16 cellular contexts compared by ENCODE assay signal in the genomic region with DNA sequence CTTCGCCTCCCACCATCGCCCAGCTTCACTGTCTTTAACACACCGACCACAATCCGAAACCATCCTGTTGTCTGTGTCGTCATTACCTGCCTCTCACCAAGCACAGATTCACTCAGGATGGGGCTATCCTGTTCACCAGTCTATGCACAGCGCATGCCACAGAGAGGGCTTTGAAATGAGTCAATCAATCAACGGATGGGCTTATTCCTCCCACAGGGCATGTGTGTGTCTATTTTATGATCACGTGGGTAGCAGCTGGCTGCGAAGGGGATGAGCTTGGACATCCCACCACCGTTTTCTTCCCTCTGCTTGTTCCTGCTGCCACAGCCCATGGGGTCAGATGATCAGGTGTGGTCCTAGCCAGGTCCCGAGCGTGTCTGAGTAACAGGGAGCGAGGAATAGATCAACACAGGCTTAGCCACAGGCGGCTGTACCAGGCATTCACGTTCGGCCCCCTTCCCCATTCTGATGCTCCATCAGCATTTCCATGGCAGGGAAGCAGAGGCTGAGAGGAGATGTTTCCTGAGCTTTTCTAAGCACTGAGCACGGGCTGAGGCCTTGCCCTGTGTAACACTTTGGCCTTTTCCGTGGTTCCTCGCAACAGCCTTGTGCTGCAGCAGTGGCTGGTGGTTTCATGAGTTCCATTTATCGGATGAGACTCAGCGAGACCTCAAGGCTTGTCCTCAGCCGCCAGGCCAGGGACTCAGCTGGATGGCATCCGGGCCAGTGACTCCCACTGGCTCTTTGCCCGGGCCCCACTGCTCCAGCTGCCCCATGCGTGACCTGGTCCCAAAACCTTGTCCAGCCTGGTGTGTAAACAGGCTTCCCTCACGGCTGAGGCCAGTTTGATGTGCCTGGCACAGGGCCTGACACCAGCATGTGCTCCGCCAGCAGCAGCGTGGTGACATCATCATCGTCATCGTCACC. TPM values are rescaled to one million over a fixed set of nuclear protein-coding genes. Genes with fewer than 3 reads are reported as not detected.
DNase-seq lines count a peak whose midpoint lies in the region; ATAC-seq, FAIRE-seq and TF ChIP-seq lines count a peak whose summit lies in the region.
"Had no signal": no experiment of that assay in that cellular context is flagged by ENCODE, and none has a peak within 500 bp of the region (broad histone marks: within the 10 kb centered on the region; RNA-seq: fewer than 3 reads in every experiment).

No MANE protein-coding gene starts in this region.

- no peak overlapping the region for H2AFZ ChIP-seq in mammary epithelial cell (ENCODE audit: low read depth, low read length)

- in situ Hi-C loops in mammary epithelial cell (cut with MboI; ENCODE audit: low sequenced_read_pairs in 2 of 2): no loop called here

- H3K4me3 Mint-ChIP-seq in MCF 10A (ENCODE audit: unreplicated experiment): no peak overlapping the region
- H3K4me3 Mint-ChIP-seq: activated naive CD4-positive, alpha-beta T cell treated with anti-CD3 and anti-CD28 coated beads for 36 hours; dendritic cell treated with granulocyte-macrophage colony-stimulating factor and Interleukin-4, amounts not matched to agents 40 ng/mL and 50 ng/mL, for 4 days; memory B cell; T-helper 2 cell treated with Interferon-gamma antibody and Interleukin-4, amounts not matched to agents 5 μg/mL and 100 μg/mL, for 36 hours had no signal

- H3K27ac Mint-ChIP-seq in MCF 10A (ENCODE audit: low read depth, unreplicated experiment): no peak overlapping the region
- H3K27ac Mint-ChIP-seq: activated naive CD4-positive, alpha-beta T cell treated with anti-CD3 and anti-CD28 coated beads for 36 hours; dendritic cell treated with granulocyte-macrophage colony-stimulating factor and Interleukin-4, amounts not matched to agents 40 ng/mL and 50 ng/mL, for 4 days; memory B cell; T-helper 2 cell treated with Interferon-gamma antibody and Interleukin-4, amounts not matched to agents 5 μg/mL and 100 μg/mL, for 36 hours had no signal

- H3K36me3 ChIP-seq in mammary epithelial cell (ENCODE audit: insufficient read depth, low read length) (no peaks in the 10 kb centered on the region), SJSA1 (no peaks in the 10 kb centered on the region), kidney (ENCODE audit: control insufficient read depth in 1 of 2, insufficient read depth in 2 of 2, low read length in 2 of 2) (no peaks in the 10 kb centered on the region)
- H3K36me3 ChIP-seq: right atrium auricular region had no signal

- no TSS peak for BruUV-seq in MCF 10A (replicated peaks; lab: Mats Ljungman, UMichigan)
- BruUV-seq in mammary epithelial cell (replicated peaks; lab: Mats Ljungman, UMichigan): no TSS peak

- ATAC-seq in HG03097 (IDR thresholded peaks at IDR 0.05; ENCODE audit: low FRiP score, unreplicated experiment): no peak
- no peak for ATAC-seq in GM21423 (IDR thresholded peaks at IDR 0.05; ENCODE audit: unreplicated experiment)

- no peak overlapping the region for H3K9ac ChIP-seq in mammary epithelial cell (ENCODE audit: insufficient read depth, low read length)
- H3K9ac ChIP-seq in kidney (ENCODE audit: low read length in 2 of 2): no peak overlapping the region

- CTCF ChIA-PET in MCF 10A (lab: Yijun Ruan, JAX) (interaction anchor here (0.6 kb wide), 1 partner anchor 137 kb away, joined by 3 read pairs; no protein-coding TSS in a partner anchor), mammary epithelial cell (lab: Charles Lee; ENCODE audit: low non-redundant PET) (no interaction called here)

- no peaks in the 10 kb centered on the region for H3K9me3 Mint-ChIP-seq in MCF 10A (ENCODE audit: unreplicated experiment)
- H3K9me3 Mint-ChIP-seq: activated naive CD4-positive, alpha-beta T cell treated with anti-CD3 and anti-CD28 coated beads for 36 hours; dendritic cell treated with granulocyte-macrophage colony-stimulating factor and Interleukin-4, amounts not matched to agents 40 ng/mL and 50 ng/mL, for 4 days; memory B cell; T-helper 2 cell treated with Interferon-gamma antibody and Interleukin-4, amounts not matched to agents 5 μg/mL and 100 μg/mL, for 36 hours had no signal

- H3K4me1 ChIP-seq in mammary epithelial cell (ENCODE audit: insufficient read depth, low read length) (no peaks in the 10 kb centered on the region), SJSA1 (replicated peaks) (peaks cover 32% of the 10 kb centered on the region), kidney (ENCODE audit: control insufficient read depth in 1 of 2, insufficient read depth in 1 of 2, low read depth in 1 of 2, low read length in 2 of 2) (no peaks in the 10 kb centered on the region)
- H3K4me1 ChIP-seq: right atrium auricular region had no signal

- H3K36me3 Mint-ChIP-seq in MCF 10A (ENCODE audit: insufficient read depth, unreplicated experiment): no peaks in the 10 kb centered on the region
- H3K36me3 Mint-ChIP-seq: memory B cell had no signal

- no peaks in the 10 kb centered on the region for H3K79me2 ChIP-seq in mammary epithelial cell (ENCODE audit: insufficient read depth, low read length)

- 93% methylated on average over 28 of the region's 30 CpGs for WGBS in mammary epithelial cell (ENCODE audit: low coverage, missing lambda C conversion rate)

- no peak overlapping the region for H3K27ac ChIP-seq in mammary epithelial cell (ENCODE audit: insufficient read depth, low read depth, low read length)
- H3K27ac ChIP-seq in SJSA1: peak overlapping the region; percentile 24
- H3K27ac ChIP-seq in kidney (ENCODE audit: low read depth in 2 of 2, low read length in 2 of 2): no peak overlapping the region
- H3K27ac ChIP-seq: right atrium auricular region had no signal

- H4K20me1 ChIP-seq in mammary epithelial cell (ENCODE audit: insufficient read depth, low read length): no peaks in the 10 kb centered on the region

- H3K4me1 Mint-ChIP-seq in MCF 10A (ENCODE audit: insufficient read depth, unreplicated experiment): no peaks in the 10 kb centered on the region
- H3K4me1 Mint-ChIP-seq: memory B cell had no signal

- intact Hi-C loops in MCF 10A (cut with micrococcal nuclease) (no loop called here), mammary epithelial cell (cut with micrococcal nuclease) (no loop called here), kidney (cut with DNase I) (no loop called here)

- H3K4me3 ChIP-seq in mammary epithelial cell (replicated peaks in 1 of 3; ENCODE audit: insufficient read depth in 1 of 3, low read depth in 2 of 3, low read length in 3 of 3) (no peak overlapping the region), SJSA1 (no peak overlapping the region), kidney (ENCODE audit: low read length in 2 of 2) (no peak overlapping the region)
- H3K4me3 ChIP-seq: right atrium auricular region had no signal

- FAIRE-seq in kidney (lab: Jason Lieb, UNC) (no peak), urothelium cell line (lab: Jason Lieb, UNC) (peak; percentile 97)

- no peaks in the 10 kb centered on the region for H3K9me3 ChIP-seq in mammary epithelial cell (replicated peaks; ENCODE audit: insufficient read depth, low read length)
- no peaks in the 10 kb centered on the region for H3K9me3 ChIP-seq in SJSA1 (replicated peaks)
- H3K9me3 ChIP-seq in kidney (ENCODE audit: control insufficient read depth in 1 of 2, low read length in 2 of 2): no peaks in the 10 kb centered on the region
- H3K9me3 ChIP-seq: right atrium auricular region had no signal

- no peaks in the 10 kb centered on the region for H3K27me3 ChIP-seq in mammary epithelial cell (ENCODE audit: insufficient read depth, low read length)
- H3K27me3 ChIP-seq in SJSA1 (replicated peaks): no peaks in the 10 kb centered on the region
- H3K27me3 ChIP-seq: right atrium auricular region had no signal

- dilution Hi-C loops in mammary epithelial cell (cut with HindIII; ENCODE audit: low sequenced_read_pairs): loop anchor here (5.0 to 10.0 kb wide), 2 partner anchors 63 to 115 kb away; no protein-coding TSS in a partner anchor

- no peaks in the 10 kb centered on the region for H3K27me3 Mint-ChIP-seq in MCF 10A (ENCODE audit: insufficient read depth, unreplicated experiment)

- TF ChIP-seq CTCF in MCF 10A (IDR thresholded peaks at IDR 0.05; ENCODE audit: unreplicated experiment): no peak
- TF ChIP-seq CTCF in mammary epithelial cell (conservative IDR thresholded peaks at IDR 0.05 in 1 of 2, IDR thresholded peaks at IDR 0.05 in 1 of 2; ENCODE audit: extremely low read depth in 1 of 2, insufficient read depth in 1 of 2, low read depth in 1 of 2, low read length in 2 of 2): no peak
- TF ChIP-seq CTCF in kidney (IDR thresholded peaks at IDR 0.05; ENCODE audit: borderline replicate concordance, extremely low read depth, insufficient read depth): no peak

- DNase-seq in MCF 10A (ENCODE audit: unreplicated experiment) (peak; percentile 27), mammary epithelial cell (no peak), SJSA1 (ENCODE audit: low read depth in 1 of 2, low spot score in 2 of 2) (peak; percentile 75 to 95), kidney (peak; percentile 66), urothelium cell line (ENCODE audit: low spot score) (peak; percentile 64), medulla oblongata (ENCODE audit: extremely low spot score) (no peak)
- DNase-seq: ACHN; activated naive CD4-positive, alpha-beta T cell treated with anti-CD3 and anti-CD28 coated beads for 36 hours; DND-41; NCI-H187 treated with DMSO at 0.1 percent for 48 hours had no signal

- POLR2A ChIA-PET in MCF 10A (lab: Yijun Ruan, JAX): no interaction called here

- no peak overlapping the region for H3K4me2 ChIP-seq in mammary epithelial cell (ENCODE audit: insufficient read depth, low read depth, low read length)

RNA-seq across cellular contexts. Expression of gene FGF3, which starts 48.1 kb away (rescaled TPM):
- total RNA-seq in MCF 10A (2022): not detected in 2 replicates
- total RNA-seq in mammary epithelial cell: not detected
- not detected for polyA plus RNA-seq in mammary epithelial cell
- polyA minus RNA-seq in mammary epithelial cell: not detected
- not detected in 2 replicates for total RNA-seq in SJSA1 (2014; rRNA removed; shearing (Covaris generic))
- total RNA-seq in kidney: not detected
- polyA plus RNA-seq in kidney (ENCODE audit: insufficient read depth, low read depth, low replicate concordance): not detected
- total RNA-seq: activated naive CD4-positive, alpha-beta T cell treated with anti-CD3 and anti-CD28 coated beads for 36 hours; right atrium auricular region had no signal

Comparison
In these comparisons a context has a peak if more than half of its experiments do, and no peak if none do; other contexts are left out.
1. DNase-seq: peak in MCF 10A (single experiment), SJSA1 (2 of 2), kidney (single experiment) and urothelium cell line (single experiment); none in mammary epithelial cell (single experiment) and medulla oblongata (single experiment).